ENCODE assay signal across 8 cellular contexts in the genomic region with DNA sequence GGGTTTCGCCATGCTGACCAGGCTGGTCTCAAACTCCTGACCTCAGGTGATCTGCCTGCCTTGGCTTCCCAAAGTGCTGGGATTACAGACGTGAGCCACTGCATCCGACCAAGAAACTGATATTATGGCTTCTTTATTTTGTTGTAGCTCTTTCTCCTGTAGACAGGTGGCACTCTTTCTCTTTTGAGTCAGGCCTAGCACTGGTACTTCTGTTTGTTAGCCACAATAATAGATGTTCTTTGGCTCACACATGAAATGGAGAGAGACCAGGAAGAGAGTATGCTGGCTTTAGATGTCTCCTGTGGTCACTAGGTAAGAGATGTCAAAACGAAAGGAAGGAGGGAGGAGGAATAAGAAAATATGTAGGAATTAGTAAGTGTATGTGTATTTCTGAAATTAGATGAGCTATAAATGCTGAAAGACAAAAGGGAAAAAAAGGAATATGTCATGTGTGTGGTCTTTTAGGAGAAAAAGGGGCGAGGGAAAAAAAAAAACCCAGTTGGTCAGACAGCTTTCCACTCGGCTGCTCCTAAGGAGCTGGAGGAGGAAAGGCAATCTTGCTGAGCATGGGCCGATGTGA.
DNase-seq lines count a peak whose midpoint lies in the region; ATAC-seq, FAIRE-seq and TF ChIP-seq lines count a peak whose summit lies in the region.

No MANE protein-coding gene starts in this region.

- CTCF ChIA-PET in AG04449 (lab: Yijun Ruan, JAX): interaction anchor here (0.6 to 8.8 kb wide), 43 partner anchors 10 to 503 kb away, joined by 3 to 141 read pairs (median 4); a partner anchor contains a TSS

- H3K4me3 ChIP-seq in AG04449 (ENCODE audit: low read depth, low read length): no peak overlapping the region
- H3K4me3 ChIP-seq in GM12875 (ENCODE audit: low read depth, low read length): no peak overlapping the region
- H3K4me3 ChIP-seq in astrocyte of the cerebellum (ENCODE audit: low read depth, low read length): no peak overlapping the region
- H3K4me3 ChIP-seq in kidney epithelial cell (ENCODE audit: low read depth, low read length): no peak overlapping the region

- POLR2A ChIA-PET in AG04449 (lab: Yijun Ruan, JAX): no interaction called here

- TF ChIP-seq CTCF in AG04449 (IDR thresholded peaks at IDR 0.05; ENCODE audit: insufficient read depth, low read length, missing control alignments) (peak; percentile 54), GM12875 (IDR thresholded peaks at IDR 0.05; ENCODE audit: borderline replicate concordance, insufficient read depth, low read depth, low read length) (peak; percentile 41; the same call in 1 of the 2 replicates), astrocyte of the cerebellum (IDR thresholded peaks at IDR 0.05; ENCODE audit: low read depth, low read length, missing control alignments) (peak; percentile 65), kidney epithelial cell (IDR thresholded peaks at IDR 0.05; ENCODE audit: insufficient read depth, low read length, poor library complexity, severe bottlenecking) (peak; percentile 47)

- H3K36me3 ChIP-seq in kidney epithelial cell (ENCODE audit: control insufficient read depth, insufficient read depth, low read length): peaks cover 10% of the 10 kb centered on the region

- no peak for ATAC-seq in HG03571 (IDR thresholded peaks at IDR 0.05; ENCODE audit: unreplicated experiment)

- in situ Hi-C loops in astrocyte of the cerebellum (cut with HindIII; ENCODE audit: low sequenced_read_pairs): loop anchor here (25.0 kb wide), 1 partner anchor 410 kb away; no protein-coding TSS in a partner anchor

- no peak for FAIRE-seq in urothelium cell line (lab: Jason Lieb, UNC)

- DNase-seq in AG04449 (ENCODE audit: low read depth, low spot score): peak; percentile 10
- DNase-seq in NCI-H226: peak; percentile 15
- DNase-seq in astrocyte of the cerebellum (ENCODE audit: low read depth): peak; percentile 35
- peak; percentile 10 for DNase-seq in kidney epithelial cell (ENCODE audit: low read depth)
- DNase-seq in urothelium cell line (ENCODE audit: low spot score): peak; percentile 24
- no peak for DNase-seq in activated effector memory CD4-positive, alpha-beta T cell treated with Interleukin-2 at 50 U/mL for 16 hours

- no peaks in the 10 kb centered on the region for H3K27me3 ChIP-seq in kidney epithelial cell (ENCODE audit: control insufficient read depth, insufficient read depth, low read length)
